10 cellular contexts compared by ENCODE assay signal in the genomic region with DNA sequence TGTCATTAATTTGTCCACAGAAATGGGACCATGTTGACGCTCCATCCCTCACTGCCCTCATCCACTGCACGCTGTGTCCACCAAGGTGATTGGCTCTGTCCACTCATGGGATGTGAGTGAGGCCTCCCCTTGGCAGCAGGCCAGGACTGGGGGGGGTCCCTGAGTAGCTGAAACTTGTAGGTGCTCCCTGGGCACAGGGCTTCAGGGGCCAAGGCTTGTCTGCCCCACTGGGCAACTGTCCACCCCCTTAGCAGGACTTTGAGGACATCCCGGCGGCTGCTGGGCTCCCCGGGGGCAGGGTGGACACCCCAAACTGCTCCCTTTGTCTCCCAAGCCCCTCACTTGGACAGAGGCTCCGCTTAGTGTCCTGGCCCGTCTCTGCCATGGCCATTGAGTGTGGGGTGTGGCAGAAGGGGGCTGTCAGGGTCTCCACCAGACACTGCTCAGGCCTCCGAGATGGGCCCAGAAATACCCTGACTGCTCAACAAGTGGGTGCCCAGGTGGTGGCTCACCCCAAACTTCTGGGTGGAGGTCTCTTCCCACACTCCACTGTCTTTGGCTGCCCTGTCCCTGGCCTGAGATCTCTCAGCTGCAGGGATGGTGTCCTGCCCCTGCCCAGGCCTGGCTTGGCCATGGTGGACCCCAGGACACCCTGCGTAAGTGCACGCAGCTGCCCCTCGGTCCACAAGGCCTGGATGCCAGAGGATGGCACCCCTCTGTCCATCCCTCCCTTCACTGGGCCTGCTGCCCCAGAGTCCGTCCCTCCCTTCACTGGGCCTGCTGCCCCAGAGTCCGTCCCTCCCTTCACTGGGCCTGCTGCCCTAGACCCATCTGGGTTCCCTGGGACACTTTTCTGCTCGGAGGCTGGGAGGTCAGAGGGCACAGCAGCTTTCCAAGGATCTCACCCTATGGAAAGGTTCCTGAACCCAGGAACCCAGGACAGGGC. TPM values are rescaled to one million over a fixed set of nuclear protein-coding genes. Genes with fewer than 3 reads are reported as not detected.
DNase-seq lines count a peak whose midpoint lies in the region; ATAC-seq, FAIRE-seq and TF ChIP-seq lines count a peak whose summit lies in the region.
"Had no signal": no experiment of that assay in that cellular context is flagged by ENCODE, and none has a peak within 500 bp of the region (broad histone marks: within the 10 kb centered on the region; RNA-seq: fewer than 3 reads in every experiment).

No MANE protein-coding gene starts in this region.

- H3K27ac Mint-ChIP-seq in activated CD4-positive, alpha-beta memory T cell treated with anti-CD3 and anti-CD28 coated beads for 36 hours = peak overlapping the region; percentile 83

- no peaks in the 10 kb centered on the region for H3K9me3 Mint-ChIP-seq in activated CD4-positive, alpha-beta memory T cell treated with anti-CD3 and anti-CD28 coated beads for 36 hours

- intact Hi-C loops in activated CD4-positive, alpha-beta memory T cell treated with anti-CD3 and anti-CD28 coated beads for 36 hours (cut with micrococcal nuclease) = loop anchor here (5.0 kb wide), 1 partner anchor 95 kb away; the partner anchor contains the start of genes JMJD8 and STUB1

- DNase-seq in GM12891 (ENCODE audit: insufficient read length, low spot score) = no peak
- no peak for DNase-seq in activated CD4-positive, alpha-beta memory T cell treated with anti-CD3 and anti-CD28 coated beads for 36 hours
- DNase-seq in left lobe of liver (ENCODE audit: low spot score) = peak; percentile 88
- no peak for DNase-seq in AG08396 (ENCODE audit: low spot score)
- DNase-seq in hepatic stellate cell (ENCODE audit: low spot score) = no peak
- DNase-seq in H4 (ENCODE audit: low spot score) = no peak
- DNase-seq in SW 1271 (lab: John Stamatoyannopoulos, UW) = no peak
- DNase-seq: Peyer's patch had no signal

- H3K4me1 Mint-ChIP-seq in activated CD4-positive, alpha-beta memory T cell treated with anti-CD3 and anti-CD28 coated beads for 36 hours (ENCODE audit: low read depth) = peaks cover 20% of the 10 kb centered on the region

- FAIRE-seq in GM12891 (lab: Jason Lieb, UNC) = no peak

- peak; percentile 57; the same call in 1 of the 2 replicates for TF ChIP-seq POLR2A in GM12891 (IDR thresholded peaks at IDR 0.05; ENCODE audit: low read depth, low read length)

- peak; percentile 45 for ATAC-seq in left lobe of liver

- TF ChIP-seq CTCF in 22Rv1 (IDR thresholded peaks at IDR 0.05) = no peak

- CTCF ChIA-PET in activated CD4-positive, alpha-beta memory T cell treated with anti-CD3 and anti-CD28 coated beads for 36 hours (lab: Charles Lee) = no interaction called here

- peaks cover 8% of the 10 kb centered on the region for H3K36me3 Mint-ChIP-seq in activated CD4-positive, alpha-beta memory T cell treated with anti-CD3 and anti-CD28 coated beads for 36 hours

- POLR2A ChIA-PET in activated CD4-positive, alpha-beta memory T cell treated with anti-CD3 and anti-CD28 coated beads for 36 hours (lab: Charles Lee) = interaction anchor here (0.8 to 1.6 kb wide), 3 partner anchors 49 to 89 kb away, joined by 3 read pairs; partner anchors contain the start of genes METTL26 and RHBDL1

- H3K4me3 Mint-ChIP-seq in activated CD4-positive, alpha-beta memory T cell treated with anti-CD3 and anti-CD28 coated beads for 36 hours = peak overlapping the region; percentile 90

- no peaks in the 10 kb centered on the region for H3K27me3 Mint-ChIP-seq in activated CD4-positive, alpha-beta memory T cell treated with anti-CD3 and anti-CD28 coated beads for 36 hours

- H3K27ac ChIP-seq in 22Rv1 = peak overlapping the region; percentile 99
- H3K27ac ChIP-seq: uterus had no signal

TF ChIP-seq in GM12891, 5 proteins besides CTCF, POLR2A, EP300 and RAD21:
- no peak for TF ChIP-seq POU2F2 (IDR thresholded peaks at IDR 0.05; ENCODE audit: low read depth, low read length)
- TF ChIP-seq PAX5 (IDR thresholded peaks at IDR 0.05; ENCODE audit: insufficient read depth, low read length, severe bottlenecking) = no peak
- no peak; the same call in 1 of the 2 replicates for TF ChIP-seq POLR2AphosphoS5 (IDR thresholded peaks at IDR 0.05; ENCODE audit: low read depth, low read length)
- TF ChIP-seq TAF1 (IDR thresholded peaks at IDR 0.05; ENCODE audit: low read depth, low read length) = no peak
- no peak for TF ChIP-seq SPI1 (IDR thresholded peaks at IDR 0.05; ENCODE audit: low read depth, low read length)
TF ChIP-seq in GM12891: peak in this region for 0.

RNA-seq across cellular contexts. Expression of gene RAB40C, which starts 2.9 kb away (rescaled TPM):
- 5.5 TPM for polyA plus RNA-seq in GM12891 (2012; ENCODE audit: low read depth, missing spikeins)
- 10 to 100 TPM; 10.1 to 10.6 TPM for total RNA-seq in activated CD4-positive, alpha-beta memory T cell treated with anti-CD3 and anti-CD28 coated beads for 36 hours
- 15.5 TPM for total RNA-seq in left lobe of liver
- total RNA-seq in H4 (2014; rRNA removed; shearing (Covaris generic)) = 4.4 and 5.1 TPM in 2 replicates

RNA-seq across cellular contexts. Expression of gene PIGQ, which starts 17.1 kb away (rescaled TPM):
- polyA plus RNA-seq in GM12891 (2012; ENCODE audit: low read depth, missing spikeins) = 9.0 TPM
- 10 to 100 TPM; 24.2 to 26.2 TPM for total RNA-seq in activated CD4-positive, alpha-beta memory T cell treated with anti-CD3 and anti-CD28 coated beads for 36 hours
- 42.1 TPM for total RNA-seq in left lobe of liver
- 7.6 and 7.7 TPM in 2 replicates for total RNA-seq in H4 (2014; rRNA removed; shearing (Covaris generic))

RNA-seq across cellular contexts. Expression of gene NHLRC4, which starts 20.1 kb away (rescaled TPM):
- polyA plus RNA-seq in GM12891 (2012; ENCODE audit: low read depth, missing spikeins) = 0.85 TPM
- total RNA-seq in activated CD4-positive, alpha-beta memory T cell treated with anti-CD3 and anti-CD28 coated beads for 36 hours = under 1 TPM; 0.31 to 0.45 TPM
- total RNA-seq in left lobe of liver = 0.28 TPM
- 0.06 and 0.43 TPM in 2 replicates for total RNA-seq in H4 (2014; rRNA removed; shearing (Covaris generic))

RNA-seq across cellular contexts. Expression of gene PRR35, which starts 26.7 kb away (rescaled TPM):
- not detected for polyA plus RNA-seq in GM12891 (2012; ENCODE audit: low read depth, missing spikeins)
- not detected for total RNA-seq in activated CD4-positive, alpha-beta memory T cell treated with anti-CD3 and anti-CD28 coated beads for 36 hours
- total RNA-seq in left lobe of liver = not detected
- total RNA-seq in H4 (2014; rRNA removed; shearing (Covaris generic)) = not detected in 2 replicates
- total RNA-seq: Peyer's patch, uterus had no signal

RNA-seq across cellular contexts. Expression of gene WFIKKN1, which starts 43.9 kb away (rescaled TPM):
- 0.39 TPM for polyA plus RNA-seq in GM12891 (2012; ENCODE audit: low read depth, missing spikeins)
- total RNA-seq in activated CD4-positive, alpha-beta memory T cell treated with anti-CD3 and anti-CD28 coated beads for 36 hours = under 1 TPM; 0.05 to 0.07 TPM
- total RNA-seq in left lobe of liver = 0.96 TPM
- not detected in 2 replicates for total RNA-seq in H4 (2014; rRNA removed; shearing (Covaris generic))
